In genomic region chr17:13029340-13029739, GRCh38 we compare ENCODE assay signal across 32 cellular contexts.
"Had no signal": no experiment of that assay in that cellular context is flagged by ENCODE, and none has a peak within 500 bp of the region (broad histone marks: within the 10 kb centered on the region; RNA-seq: fewer than 3 reads in every experiment).

No MANE protein-coding gene starts in this region.

- H3K27ac Mint-ChIP-seq: activated B cell treated with CpG ODN at 0.5 μM for 24 hours; activated CD8-positive, alpha-beta T cell treated with anti-CD3 and anti-CD28 coated beads for 36 hours; activated naive CD8-positive, alpha-beta T cell; activated T-helper 17 cell treated with anti-CD3 and anti-CD28 coated beads, Interleukin-2, amount 50 U/mL, for 72 hours; T-helper 2 cell treated with Interferon-gamma antibody and Interleukin-4, amounts not matched to agents 5 μg/mL and 100 μg/mL, for 36 hours had no signal

- H3K4me3 Mint-ChIP-seq: activated B cell treated with CpG ODN at 0.5 μM for 24 hours; activated CD8-positive, alpha-beta T cell treated with anti-CD3 and anti-CD28 coated beads for 36 hours; activated naive CD8-positive, alpha-beta T cell; activated T-cell treated with anti-CD3 and anti-CD28 coated beads, Interleukin-2, amount 50 U/mL, for 4 hours; activated T-helper 17 cell treated with anti-CD3 and anti-CD28 coated beads, Interleukin-2, amount 50 U/mL, for 72 hours; T-helper 17 cell; T-helper 2 cell treated with Interferon-gamma antibody and Interleukin-4, amounts not matched to agents 5 μg/mL and 100 μg/mL, for 36 hours had no signal

- H3K4me3 ChIP-seq: body of pancreas, cardiac muscle cell, colonic mucosa, esophagus squamous epithelium, gastroesophageal sphincter had no signal

- H3K27me3 ChIP-seq: body of pancreas, cardiac muscle cell, colonic mucosa had no signal

- FAIRE-seq: endometrium, endothelial cell of umbilical vein had no signal

- H3K27ac ChIP-seq: body of pancreas, cardiac muscle cell, colonic mucosa, epithelial cell of prostate, esophagus squamous epithelium, gastroesophageal sphincter, WERI-Rb-1 had no signal

- DNase-seq: activated B cell treated with CpG ODN at 0.5 μM for 24 hours; activated CD4-positive, alpha-beta T cell treated with anti-CD3 and anti-CD28 coated beads for 48 hours; activated CD4-positive, alpha-beta T cell treated with anti-CD3 and anti-CD28 coated beads, Interleukin-2, amount 50 U/mL, for 1 hour; activated CD4-positive, alpha-beta T cell treated with anti-CD3 and anti-CD28 coated beads, Interleukin-2, amount 50 U/mL, for 48 hours; activated CD8-positive, alpha-beta memory T cell treated with anti-CD3 and anti-CD28 coated beads for 24 hours; activated CD8-positive, alpha-beta T cell treated with anti-CD3 and anti-CD28 coated beads for 36 hours; activated effector memory CD4-positive, alpha-beta T cell treated with Interleukin-2 at 50 U/mL for 16 hours; activated gamma-delta T cell treated with Interleukin-2 at 50 U/mL for 16 hours; activated naive CD4-positive, alpha-beta T cell treated with anti-CD3 and anti-CD28 coated beads, Interleukin-2, amount 50 U/mL, for 16 hours; activated naive CD4-positive, alpha-beta T cell treated with Interleukin-2 at 50 U/mL for 16 hours; activated T-cell treated with anti-CD3 and anti-CD28 coated beads, Interleukin-2, amount 50 U/mL, for 4 hours; amniotic stem cell; anterior cingulate cortex; body of pancreas; central memory CD4-positive, alpha-beta T cell; cerebellar nuclear complex; colonic mucosa; effector CD8-positive, alpha-beta T cell; esophagus squamous epithelium; foreskin melanocyte; head of caudate nucleus; T-helper 17 cell; T1000; WERI-Rb-1 had no signal

- H3K36me3 ChIP-seq: cardiac muscle cell, colonic mucosa, esophagus squamous epithelium, gastroesophageal sphincter, WERI-Rb-1 had no signal

- H3K9me3 Mint-ChIP-seq: activated B cell treated with CpG ODN at 0.5 μM for 24 hours; activated CD8-positive, alpha-beta T cell treated with anti-CD3 and anti-CD28 coated beads for 36 hours; activated T-helper 17 cell treated with anti-CD3 and anti-CD28 coated beads, Interleukin-2, amount 50 U/mL, for 72 hours; T-helper 2 cell treated with Interferon-gamma antibody and Interleukin-4, amounts not matched to agents 5 μg/mL and 100 μg/mL, for 36 hours had no signal

- H3K4me1 ChIP-seq: body of pancreas, colonic mucosa had no signal

- H3K36me3 Mint-ChIP-seq: activated naive CD8-positive, alpha-beta T cell had no signal

- H3K9me3 ChIP-seq: body of pancreas, colonic mucosa, esophagus squamous epithelium, gastroesophageal sphincter had no signal
